Comparison of ENCODE assay signal across 23 cellular contexts in genomic region chr15:42578984-42579537, GRCh38. TPM values are rescaled to one million over a fixed set of nuclear protein-coding genes. Genes with fewer than 3 reads are reported as not detected.
A peak's percentile ranks its signal among the peaks of the same experiment; 100 is the strongest.
DNase-seq lines count a peak whose midpoint lies in the region; ATAC-seq and TF ChIP-seq lines count a peak whose summit lies in the region.
"Had no signal": no experiment of that assay in that cellular context is flagged by ENCODE, and none has a peak within 500 bp of the region (broad histone marks: within the 10 kb centered on the region; RNA-seq: fewer than 3 reads in every experiment).

No MANE protein-coding gene starts in this region.

- no peak for TF ChIP-seq POLR2A in sigmoid colon (IDR thresholded peaks at IDR 0.05)

- no peak for DNase-seq in neural crest cell (ENCODE audit: low read depth, low spot score)
- DNase-seq in NCI-H1694 (lab: John Stamatoyannopoulos, UW), result no peak
- no peak for DNase-seq in sigmoid colon
- DNase-seq: Caco-2; CD8-positive, alpha-beta T cell; EL; GF-D8; KBM-7; MG63; NCI-H1105 treated with DMSO at 0.1 percent for 48 hours; NCI-H2029 treated with DMSO at 0.1 percent for 48 hours; NCI-H446 treated with DMSO at 0.1 percent for 48 hours; NCI-H526; NCI-H82; Right ventricle myocardium superior; RPMI8226 had no signal

- no peak overlapping the region for H3K27ac ChIP-seq in BLaER1 treated with 17β-estradiol and CSF1 and Interleukin-3, amounts not matched to agents 10 nM and 100 nM
- H3K27ac ChIP-seq in sigmoid colon, result no peak overlapping the region

- TF ChIP-seq CTCF in Loucy (conservative IDR thresholded peaks at IDR 0.05; ENCODE audit: low read length) (no peak), brain (conservative IDR thresholded peaks at IDR 0.05) (no peak), neural crest cell (conservative IDR thresholded peaks at IDR 0.05) (no peak), sigmoid colon (IDR thresholded peaks at IDR 0.05) (no peak)

- intact Hi-C loops in sigmoid colon (cut with DNase I), result loop anchor here (5.0 kb wide), 1 partner anchor 73 kb away; no protein-coding TSS in a partner anchor

- H4K20me1 ChIP-seq in BLaER1 treated with 17β-estradiol and CSF1 and Interleukin-3, amounts not matched to agents 10 nM and 100 nM, result peaks cover 0 to 7% (median 0%) of the 10 kb centered on the region in 11 experiments; a peak in 2 of 22 replicates
- peaks cover 25% of the 10 kb centered on the region for H4K20me1 ChIP-seq in Loucy (ENCODE audit: insufficient read depth, low read length, poor library complexity, severe bottlenecking)

- H3K4me3 Mint-ChIP-seq in brain (peak overlapping the region in 3 of 5 experiments; percentile 11 to 42 (median 24)), neural crest cell (peak overlapping the region; percentile 18)

- H3K27me3 Mint-ChIP-seq in brain (peaks cover 20% of the 10 kb centered on the region), neural crest cell (ENCODE audit: low read depth) (peaks cover 3% of the 10 kb centered on the region)

- H3K79me2 ChIP-seq in Loucy (ENCODE audit: insufficient read depth, low read length), result peaks cover 82% of the 10 kb centered on the region

- no peak overlapping the region for H3K9ac ChIP-seq in BLaER1 treated with 17β-estradiol and CSF1 and Interleukin-3, amounts not matched to agents 10 nM and 100 nM
- H3K9ac ChIP-seq in Loucy (ENCODE audit: low read depth, low read length, poor library complexity, severe bottlenecking), result peak overlapping the region; percentile 39

- no peak for ATAC-seq in GM21529 (IDR thresholded peaks at IDR 0.05; ENCODE audit: unreplicated experiment)
- no peak for ATAC-seq in HG03159 (IDR thresholded peaks at IDR 0.05; ENCODE audit: unreplicated experiment)
- ATAC-seq: CD8-positive, alpha-beta T cell; HCT116; HepG2 had no signal

- H3K36me3 Mint-ChIP-seq in brain, result no peaks in the 10 kb centered on the region
- no peaks in the 10 kb centered on the region for H3K36me3 Mint-ChIP-seq in neural crest cell (ENCODE audit: low read depth)
- H3K36me3 Mint-ChIP-seq: CD8-positive, alpha-beta T cell had no signal

- peak overlapping the region in 1 of 5 experiments; percentile 24 for H3K27ac Mint-ChIP-seq in brain
- H3K27ac Mint-ChIP-seq in neural crest cell (ENCODE audit: unreplicated experiment), result no peak overlapping the region

- peaks cover 41 to 84% (median 63%) of the 10 kb centered on the region in 10 experiments for H3K4me1 ChIP-seq in BLaER1 treated with 17β-estradiol and CSF1 and Interleukin-3, amounts not matched to agents 10 nM and 100 nM
- peaks cover 61% of the 10 kb centered on the region for H3K4me1 ChIP-seq in Loucy (ENCODE audit: insufficient read depth, low read length, poor library complexity, severe bottlenecking)
- H3K4me1 ChIP-seq in sigmoid colon, result peaks cover 0 to 75% (median 65%) of the 10 kb centered on the region in 4 donors

- 77 to 87% methylated on average over 2 of the region's 2 CpGs for WGBS in sigmoid colon, 2 donors

- no peaks in the 10 kb centered on the region for H3K9me3 Mint-ChIP-seq in brain
- H3K9me3 Mint-ChIP-seq in neural crest cell, result no peaks in the 10 kb centered on the region
- H3K9me3 Mint-ChIP-seq: CD8-positive, alpha-beta T cell had no signal

- H3K4me1 Mint-ChIP-seq in brain, result peaks cover 83% of the 10 kb centered on the region
- H3K4me1 Mint-ChIP-seq in neural crest cell, result peaks cover 49% of the 10 kb centered on the region

- no peaks in the 10 kb centered on the region for H3F3A ChIP-seq in Loucy (ENCODE audit: low read depth)

- no peak for TF ChIP-seq EP300 in sigmoid colon (IDR thresholded peaks at IDR 0.05)

- H3K9me2 ChIP-seq in Loucy (replicated peaks; ENCODE audit: low read depth, low read length), result no peaks in the 10 kb centered on the region

- H3K4me2 ChIP-seq in BLaER1 treated with 17β-estradiol and CSF1 and Interleukin-3, amounts not matched to agents 10 nM and 100 nM, result peak overlapping the region in 6 of 11 experiments; percentile 2 to 89 (median 14); a peak in 4 of 22 replicates
- H3K4me2 ChIP-seq in Loucy (ENCODE audit: low read depth, low read length, poor library complexity, severe bottlenecking), result peak overlapping the region; percentile 93

- no peaks in the 10 kb centered on the region for H3K27me3 ChIP-seq in BLaER1 treated with 17β-estradiol and CSF1 and Interleukin-3, amounts not matched to agents 10 nM and 100 nM
- H3K27me3 ChIP-seq in Loucy (ENCODE audit: insufficient read depth, low read length, poor library complexity, severe bottlenecking), result no peaks in the 10 kb centered on the region
- H3K27me3 ChIP-seq in sigmoid colon, result no peaks in the 10 kb centered on the region

- no peak overlapping the region for H2AFZ ChIP-seq in Loucy (ENCODE audit: low read length)

- H3K4me3 ChIP-seq in BLaER1 treated with 17β-estradiol and CSF1 and Interleukin-3, amounts not matched to agents 10 nM and 100 nM, result no peak overlapping the region
- H3K4me3 ChIP-seq in Loucy (ENCODE audit: low read length, poor library complexity, severe bottlenecking), result peak overlapping the region; percentile 76
- H3K4me3 ChIP-seq in sigmoid colon, result no peak overlapping the region
- H3K4me3 ChIP-seq: MG63 had no signal

- no peaks in the 10 kb centered on the region for H3K9me3 ChIP-seq in BLaER1 treated with 17β-estradiol and CSF1 and Interleukin-3, amounts not matched to agents 10 nM and 100 nM (replicated peaks in 1 of 11)
- no peaks in the 10 kb centered on the region for H3K9me3 ChIP-seq in Loucy (ENCODE audit: insufficient read depth, low read depth, low read length)
- no peaks in the 10 kb centered on the region for H3K9me3 ChIP-seq in sigmoid colon
- H3K9me3 ChIP-seq: Caco-2, MG63 had no signal

- no peaks in the 10 kb centered on the region for H3K36me3 ChIP-seq in BLaER1 treated with 17β-estradiol and CSF1 and Interleukin-3, amounts not matched to agents 10 nM and 100 nM
- no peaks in the 10 kb centered on the region for H3K36me3 ChIP-seq in Loucy (ENCODE audit: insufficient read depth, low read length)
- H3K36me3 ChIP-seq in sigmoid colon, result no peaks in the 10 kb centered on the region
- H3K36me3 ChIP-seq: MG63 had no signal

RNA-seq across cellular contexts. Expression of gene STARD9, which starts 3.7 kb away (rescaled TPM):
- polyA plus RNA-seq in brain (ENCODE audit: insufficient read depth, low read depth, low replicate concordance) (1.6 TPM), sigmoid colon (1 to 10 TPM in 1 of 3 donors, under 1 TPM in 2; 0.60 to 5.7 (median 0.69) TPM)
- total RNA-seq in neural crest cell (16.4 and 16.5 TPM in 2 replicates), sigmoid colon (100 to 1,000 TPM in 1 of 4 donors, 10 to 100 TPM in 3; 36.4 to 125 (median 49.4) TPM)

RNA-seq across cellular contexts. Expression of gene HAUS2, which starts 30.4 kb away (rescaled TPM):
- polyA plus RNA-seq in brain (ENCODE audit: insufficient read depth, low read depth, low replicate concordance), result 15.9 TPM
- total RNA-seq in neural crest cell, result 34.7 and 36.5 TPM in 2 replicates
- 10 to 100 TPM; 18.3 to 24.6 (median 20.1) TPM for total RNA-seq in sigmoid colon
- 10 to 100 TPM; 11.1 to 15.1 (median 12.6) TPM for polyA plus RNA-seq in sigmoid colon

RNA-seq across cellular contexts. Expression of gene LRRC57, which starts 30.5 kb away (rescaled TPM):
- polyA plus RNA-seq in brain (ENCODE audit: insufficient read depth, low read depth, low replicate concordance) (19.1 TPM), sigmoid colon (10 to 100 TPM in 2 of 3 donors, 1 to 10 TPM in 1; 8.4 to 16.4 (median 11.5) TPM)
- total RNA-seq in neural crest cell (42.9 and 43.8 TPM in 2 replicates), sigmoid colon (10 to 100 TPM in 3 of 4 donors, 1 to 10 TPM in 1; 9.2 to 24.6 (median 11.4) TPM)
